Comparison of ENCODE assay signal across 12 cellular contexts in genomic region chr3:126056681-126057546, GRCh38. TPM values are rescaled to one million over a fixed set of nuclear protein-coding genes. Genes with fewer than 3 reads are reported as not detected.
DNase-seq lines count a peak whose midpoint lies in the region; ATAC-seq and TF ChIP-seq lines count a peak whose summit lies in the region.
"Had no signal": no experiment of that assay in that cellular context is flagged by ENCODE, and none has a peak within 500 bp of the region (broad histone marks: within the 10 kb centered on the region; RNA-seq: fewer than 3 reads in every experiment).

No MANE protein-coding gene starts in this region.

- no peaks in the 10 kb centered on the region for H3K4me1 Mint-ChIP-seq in neural crest cell
- H3K4me1 Mint-ChIP-seq in activated CD4-positive, alpha-beta memory T cell treated with anti-CD3 and anti-CD28 coated beads for 36 hours (ENCODE audit: low read depth): peaks cover 10% of the 10 kb centered on the region

- no peaks in the 10 kb centered on the region for H3K9me3 Mint-ChIP-seq in neural crest cell
- H3K9me3 Mint-ChIP-seq in activated CD4-positive, alpha-beta memory T cell treated with anti-CD3 and anti-CD28 coated beads for 36 hours: no peaks in the 10 kb centered on the region

- no peak for TF ChIP-seq CTCF in foreskin keratinocyte (conservative IDR thresholded peaks at IDR 0.05)
- TF ChIP-seq CTCF in neural crest cell (conservative IDR thresholded peaks at IDR 0.05): no peak

- peak overlapping the region; percentile 14 for H3K27ac ChIP-seq in foreskin keratinocyte
- H3K27ac ChIP-seq: ascending aorta had no signal

- ATAC-seq in foreskin keratinocyte (peak; percentile 60), HG02798 (IDR thresholded peaks at IDR 0.05; ENCODE audit: poor library complexity, unreplicated experiment) (no peak), GM21381 (IDR thresholded peaks at IDR 0.05; ENCODE audit: unreplicated experiment) (no peak)

- H3K36me3 Mint-ChIP-seq in neural crest cell (ENCODE audit: low read depth): no peaks in the 10 kb centered on the region
- no peaks in the 10 kb centered on the region for H3K36me3 Mint-ChIP-seq in activated CD4-positive, alpha-beta memory T cell treated with anti-CD3 and anti-CD28 coated beads for 36 hours

- H3K4me3 Mint-ChIP-seq in neural crest cell: no peak overlapping the region
- no peak overlapping the region for H3K4me3 Mint-ChIP-seq in activated CD4-positive, alpha-beta memory T cell treated with anti-CD3 and anti-CD28 coated beads for 36 hours

- intact Hi-C loops in activated CD4-positive, alpha-beta memory T cell treated with anti-CD3 and anti-CD28 coated beads for 36 hours (cut with micrococcal nuclease): no loop called here

- H3K4me1 ChIP-seq in foreskin keratinocyte: peaks cover 15% of the 10 kb centered on the region
- H3K4me1 ChIP-seq: ascending aorta had no signal

- CTCF ChIA-PET in activated CD4-positive, alpha-beta memory T cell treated with anti-CD3 and anti-CD28 coated beads for 36 hours (lab: Charles Lee): no interaction called here

- H3K27me3 Mint-ChIP-seq in neural crest cell (ENCODE audit: low read depth): no peaks in the 10 kb centered on the region
- no peaks in the 10 kb centered on the region for H3K27me3 Mint-ChIP-seq in activated CD4-positive, alpha-beta memory T cell treated with anti-CD3 and anti-CD28 coated beads for 36 hours

- POLR2A ChIA-PET in activated CD4-positive, alpha-beta memory T cell treated with anti-CD3 and anti-CD28 coated beads for 36 hours (lab: Charles Lee): no interaction called here

- peak; percentile 10 for DNase-seq in D341Med (ENCODE audit: low spot score)
- peak; percentile 54 for DNase-seq in RPMI7951 (ENCODE audit: low read depth)
- peak; percentile 23 to 55 for DNase-seq in foreskin keratinocyte
- DNase-seq in neural crest cell (ENCODE audit: low read depth, low spot score): no peak
- DNase-seq in activated CD4-positive, alpha-beta memory T cell treated with anti-CD3 and anti-CD28 coated beads for 36 hours: no peak
- DNase-seq in NCI-H2081 (lab: John Stamatoyannopoulos, UW): no peak
- DNase-seq: activated CD8-positive, alpha-beta memory T cell treated with anti-CD3 and anti-CD28 coated beads, Interleukin-2, amount 50 U/mL, for 48 hours; HCEC 1CT; NCI-H1048 had no signal

- no peaks in the 10 kb centered on the region for H3K27me3 ChIP-seq in foreskin keratinocyte
- H3K27me3 ChIP-seq: ascending aorta had no signal

- H3K27ac Mint-ChIP-seq in neural crest cell (ENCODE audit: unreplicated experiment): peak overlapping the region; percentile 17
- H3K27ac Mint-ChIP-seq in activated CD4-positive, alpha-beta memory T cell treated with anti-CD3 and anti-CD28 coated beads for 36 hours: no peak overlapping the region

RNA-seq across cellular contexts. Expression of gene SLC41A3, which starts 27.0 kb away (rescaled TPM):
- total RNA-seq in RPMI7951 (2014; rRNA removed; shearing (Covaris generic)): 32.7 and 33.6 TPM in 2 replicates
- total RNA-seq in foreskin keratinocyte (28.8 and 29.4 TPM in 2 replicates), neural crest cell (58.1 and 58.8 TPM in 2 replicates)
- 28.1 and 29.1 TPM in 2 replicates for polyA plus RNA-seq in foreskin keratinocyte
- 10 to 100 TPM; 26.3 to 27.3 TPM for total RNA-seq in activated CD4-positive, alpha-beta memory T cell treated with anti-CD3 and anti-CD28 coated beads for 36 hours

Comparison
In these comparisons a context has a peak if more than half of its experiments do, and no peak if none do; other contexts are left out.
1. DNase-seq: peak in D341Med (single experiment), RPMI7951 (single experiment) and foreskin keratinocyte (2 of 2); none in neural crest cell (single experiment), activated CD4-positive, alpha-beta memory T cell treated with anti-CD3 and anti-CD28 coated beads for 36 hours (single experiment) and NCI-H2081 (0 of 2).